ENCODE assay signal across 15 cellular contexts in the genomic region with DNA sequence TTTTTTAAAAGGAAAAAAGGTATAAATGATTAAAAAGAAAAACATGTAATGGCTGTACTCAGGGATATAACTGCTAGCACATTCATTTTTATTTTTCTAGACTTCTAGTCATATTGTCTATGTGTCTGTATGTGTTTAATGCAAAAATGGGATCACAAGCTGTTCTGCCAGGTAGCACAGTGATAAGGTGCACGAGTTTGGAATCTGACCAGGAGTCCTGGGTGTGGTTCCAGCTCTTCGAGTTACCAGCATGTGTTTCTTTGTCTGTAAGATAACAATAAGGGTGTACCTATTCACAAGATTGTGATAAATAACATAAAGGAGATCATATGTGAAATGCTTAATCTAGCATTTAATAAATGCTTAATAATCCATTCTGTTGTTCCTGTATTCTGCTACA.
"Had no signal": no experiment of that assay in that cellular context is flagged by ENCODE, and none has a peak within 500 bp of the region (broad histone marks: within the 10 kb centered on the region; RNA-seq: fewer than 3 reads in every experiment).

No MANE protein-coding gene starts in this region.

- H3K27ac Mint-ChIP-seq: activated CD8-positive, alpha-beta memory T cell treated with anti-CD3 and anti-CD28 coated beads, Interleukin-2, amount 10 ng/mL, durations not matched to agents 7 days and 5 days; stimulated activated naive CD8-positive, alpha-beta T cell treated with anti-CD3 and anti-CD28 coated beads, Interleukin-15, amount 100 ng/mL, for 72 hours had no signal

- H3K4me3 ChIP-seq: cardiac muscle cell, spleen, testis, upper lobe of right lung had no signal

- H3K27me3 Mint-ChIP-seq: activated CD8-positive, alpha-beta memory T cell treated with anti-CD3 and anti-CD28 coated beads, Interleukin-2, amount 10 ng/mL, durations not matched to agents 7 days and 5 days; stimulated activated naive CD8-positive, alpha-beta T cell treated with anti-CD3 and anti-CD28 coated beads, Interleukin-15, amount 100 ng/mL, for 72 hours had no signal

- ATAC-seq: activated CD8-positive, alpha-beta memory T cell treated with anti-CD3 and anti-CD28 coated beads, Interleukin-2, amount 10 ng/mL, durations not matched to agents 7 days and 5 days; sciatic nerve; stimulated activated naive CD8-positive, alpha-beta T cell treated with anti-CD3 and anti-CD28 coated beads, Interleukin-15, amount 100 ng/mL, for 72 hours; upper lobe of right lung had no signal

- H3K4me1 ChIP-seq: testis had no signal

- H3K4me3 Mint-ChIP-seq: activated CD8-positive, alpha-beta memory T cell treated with anti-CD3 and anti-CD28 coated beads, Interleukin-2, amount 10 ng/mL, durations not matched to agents 7 days and 5 days; neural crest cell; stimulated activated naive CD8-positive, alpha-beta T cell treated with anti-CD3 and anti-CD28 coated beads, Interleukin-15, amount 100 ng/mL, for 72 hours had no signal

- DNase-seq: activated CD4-positive, alpha-beta T cell treated with anti-CD3 and anti-CD28 coated beads for 1 hour; activated CD4-positive, alpha-beta T cell treated with anti-CD3 and anti-CD28 coated beads, Interleukin-2, amount 50 U/mL, for 48 hours; activated CD8-positive, alpha-beta memory T cell treated with anti-CD3 and anti-CD28 coated beads, Interleukin-2, amount 10 ng/mL, durations not matched to agents 7 days and 5 days; activated naive CD4-positive, alpha-beta T cell treated with anti-CD3 and anti-CD28 coated beads, Interleukin-2, amount 50 U/mL, for 16 hours; activated T-cell treated with anti-CD3 and anti-CD28 coated beads, Interleukin-2, amount 50 U/mL, for 1 hour; foreskin fibroblast; hippocampal formation; spleen; stimulated activated naive CD8-positive, alpha-beta T cell treated with anti-CD3 and anti-CD28 coated beads, Interleukin-15, amount 100 ng/mL, for 72 hours; T-helper 9 cell; testis; upper lobe of right lung had no signal

- H3K36me3 ChIP-seq: cardiac muscle cell, spleen, upper lobe of right lung had no signal

- H3K4me1 Mint-ChIP-seq: neural crest cell; stimulated activated naive CD8-positive, alpha-beta T cell treated with anti-CD3 and anti-CD28 coated beads, Interleukin-15, amount 100 ng/mL, for 72 hours had no signal

- H3K9me3 Mint-ChIP-seq: neural crest cell; stimulated activated naive CD8-positive, alpha-beta T cell treated with anti-CD3 and anti-CD28 coated beads, Interleukin-15, amount 100 ng/mL, for 72 hours had no signal

- H3K27ac ChIP-seq: cardiac muscle cell, spleen, testis, upper lobe of right lung had no signal

- H3K36me3 Mint-ChIP-seq: activated CD8-positive, alpha-beta memory T cell treated with anti-CD3 and anti-CD28 coated beads, Interleukin-2, amount 10 ng/mL, durations not matched to agents 7 days and 5 days had no signal

- H3K9me3 ChIP-seq: spleen, testis, upper lobe of right lung had no signal

- H3K27me3 ChIP-seq: cardiac muscle cell, spleen, testis, upper lobe of right lung had no signal
